Comparison of ENCODE assay signal across 8 cellular contexts in genomic region chr1:15741183-15741850, GRCh38. TPM values are rescaled to one million over a fixed set of nuclear protein-coding genes. Genes with fewer than 3 reads are reported as not detected.
DNase-seq lines count a peak whose midpoint lies in the region; ATAC-seq and TF ChIP-seq lines count a peak whose summit lies in the region.

No MANE protein-coding gene starts in this region.

- H3K4me2 ChIP-seq in OCI-LY1 (ENCODE audit: low read length), result no peak overlapping the region

- H3K4me3 ChIP-seq in OCI-LY1 (ENCODE audit: low read depth, low read length, poor library complexity, severe bottlenecking), result no peak overlapping the region
- H3K4me3 ChIP-seq in esophagus muscularis mucosa, result no peak overlapping the region
- no peak overlapping the region for H3K4me3 ChIP-seq in naive thymus-derived CD4-positive, alpha-beta T cell (ENCODE audit: low read length)

- H3K27ac Mint-ChIP-seq in naive thymus-derived CD4-positive, alpha-beta T cell, result peak overlapping the region in 5 of 9 donors; percentile 2 to 70 (median 56)
- peak overlapping the region; percentile 38 for H3K27ac Mint-ChIP-seq in stimulated activated naive B cell treated with anti-CD40 and anti-IgM and Interleukin-4, amounts not matched to agents 10 μg/mL and 1 μg/mL and 100 μg/mL, for 72 hours

- peak; percentile 77 for ATAC-seq in naive thymus-derived CD4-positive, alpha-beta T cell
- peak; percentile 88 to 90 for ATAC-seq in stimulated activated naive B cell treated with anti-CD40 and anti-IgM and Interleukin-4, amounts not matched to agents 10 μg/mL and 1 μg/mL and 100 μg/mL, for 72 hours (replicated peaks)
- ATAC-seq in HG03097 (IDR thresholded peaks at IDR 0.05; ENCODE audit: low FRiP score, unreplicated experiment), result no peak

- TF ChIP-seq EP300 in esophagus muscularis mucosa (IDR thresholded peaks at IDR 0.05), result no peak

- no peaks in the 10 kb centered on the region for H4K20me1 ChIP-seq in OCI-LY1 (ENCODE audit: insufficient read depth, low read length)

- H3K27me3 ChIP-seq in OCI-LY1 (ENCODE audit: insufficient read depth, low read length) (no peaks in the 10 kb centered on the region), esophagus muscularis mucosa (no peaks in the 10 kb centered on the region)
- no peaks in the 10 kb centered on the region for H3K27me3 ChIP-seq in naive thymus-derived CD4-positive, alpha-beta T cell (ENCODE audit: control insufficient read depth in 2 of 2, insufficient read depth in 2 of 2, low read length in 2 of 2)

- no peaks in the 10 kb centered on the region for H3F3A ChIP-seq in OCI-LY1 (ENCODE audit: insufficient read depth, low read length)

- H3K4me1 ChIP-seq in OCI-LY1 (ENCODE audit: insufficient read depth, low read length, severe bottlenecking) (no peaks in the 10 kb centered on the region), esophagus muscularis mucosa (peaks cover 7 to 20% (median 15%) of the 10 kb centered on the region in 4 donors)
- no peaks in the 10 kb centered on the region for H3K4me1 ChIP-seq in naive thymus-derived CD4-positive, alpha-beta T cell (ENCODE audit: control insufficient read depth in 2 of 2, insufficient read depth in 2 of 2, low read length in 2 of 2)

- intact Hi-C loops in esophagus muscularis mucosa (cut with DNase I), result loop anchor here (5.0 kb wide), 1 partner anchor 139 kb away; no protein-coding TSS in a partner anchor
- intact Hi-C loops in naive thymus-derived CD4-positive, alpha-beta T cell (cut with micrococcal nuclease), result loop anchor here (1.0 to 5.0 kb wide), 3 partner anchors 99 to 164 kb away; no protein-coding TSS in a partner anchor

- H3K9ac ChIP-seq in OCI-LY1 (ENCODE audit: low read length), result no peak overlapping the region

- CTCF ChIA-PET in GM10248 (lab: Yijun Ruan, JAX), result interaction anchor here (0.5 to 1.9 kb wide), 11 partner anchors 9 to 418 kb away, joined by 3 to 11 read pairs (median 4); no protein-coding TSS in a partner anchor
- CTCF ChIA-PET in naive thymus-derived CD4-positive, alpha-beta T cell (lab: Charles Lee), result interaction anchor here (0.6 to 1.8 kb wide), 5 partner anchors 34 to 147 kb away, joined by 3 to 4 read pairs (median 4); no protein-coding TSS in a partner anchor

- H3K4me3 Mint-ChIP-seq in naive thymus-derived CD4-positive, alpha-beta T cell, result peak overlapping the region in 1 of 10 donors; percentile 53
- no peak overlapping the region for H3K4me3 Mint-ChIP-seq in stimulated activated naive B cell treated with anti-CD40 and anti-IgM and Interleukin-4, amounts not matched to agents 10 μg/mL and 1 μg/mL and 100 μg/mL, for 72 hours

- H3K36me3 Mint-ChIP-seq in naive thymus-derived CD4-positive, alpha-beta T cell, result peaks cover 0 to 1% (median 0%) of the 10 kb centered on the region in 5 donors
- peaks cover 1 to 5% of the 10 kb centered on the region in 2 donors for H3K36me3 Mint-ChIP-seq in stimulated activated naive B cell treated with anti-CD40 and anti-IgM and Interleukin-4, amounts not matched to agents 10 μg/mL and 1 μg/mL and 100 μg/mL, for 72 hours

- H3K36me3 ChIP-seq in OCI-LY1 (ENCODE audit: insufficient read depth, low read length) (no peaks in the 10 kb centered on the region), esophagus muscularis mucosa (peaks cover 0 to 4% (median 0%) of the 10 kb centered on the region in 4 donors)
- no peaks in the 10 kb centered on the region for H3K36me3 ChIP-seq in naive thymus-derived CD4-positive, alpha-beta T cell (ENCODE audit: control insufficient read depth in 2 of 3, insufficient read depth in 3 of 3, low read length in 3 of 3)

- H2AFZ ChIP-seq in OCI-LY1 (ENCODE audit: low read length), result no peak overlapping the region

- H3K4me1 Mint-ChIP-seq in naive thymus-derived CD4-positive, alpha-beta T cell, result peaks cover 5 to 7% (median 6%) of the 10 kb centered on the region in 7 donors
- H3K4me1 Mint-ChIP-seq in stimulated activated naive B cell treated with anti-CD40 and anti-IgM and Interleukin-4, amounts not matched to agents 10 μg/mL and 1 μg/mL and 100 μg/mL, for 72 hours, result peaks cover 5 to 8% of the 10 kb centered on the region in 2 donors

- H3K79me2 ChIP-seq in OCI-LY1 (ENCODE audit: insufficient read depth, low read length), result no peaks in the 10 kb centered on the region

- WGBS in esophagus muscularis mucosa, result 34% methylated on average over 6 of the region's 14 CpGs

- TF ChIP-seq CTCF in GM10248 (IDR thresholded peaks at IDR 0.05; ENCODE audit: control extremely low read depth, extremely low read depth, low read depth, missing control alignments) (peak; percentile 94), OCI-LY1 (IDR thresholded peaks at IDR 0.05; ENCODE audit: low read length) (peak; percentile 95), esophagus muscularis mucosa (IDR thresholded peaks at IDR 0.05) (peak; percentile 73 to 88 (median 86))

- no peaks in the 10 kb centered on the region for H3K9me3 Mint-ChIP-seq in naive thymus-derived CD4-positive, alpha-beta T cell
- no peaks in the 10 kb centered on the region for H3K9me3 Mint-ChIP-seq in stimulated activated naive B cell treated with anti-CD40 and anti-IgM and Interleukin-4, amounts not matched to agents 10 μg/mL and 1 μg/mL and 100 μg/mL, for 72 hours

- H3K27me3 Mint-ChIP-seq in naive thymus-derived CD4-positive, alpha-beta T cell, result no peaks in the 10 kb centered on the region
- peaks cover 0 to 1% of the 10 kb centered on the region in 2 donors for H3K27me3 Mint-ChIP-seq in stimulated activated naive B cell treated with anti-CD40 and anti-IgM and Interleukin-4, amounts not matched to agents 10 μg/mL and 1 μg/mL and 100 μg/mL, for 72 hours

- H3K27ac ChIP-seq in OCI-LY1 (ENCODE audit: low read depth, low read length, poor library complexity, severe bottlenecking), result no peak overlapping the region
- H3K27ac ChIP-seq in esophagus muscularis mucosa (replicated peaks in 1 of 4), result no peak overlapping the region
- no peak overlapping the region for H3K27ac ChIP-seq in naive thymus-derived CD4-positive, alpha-beta T cell (ENCODE audit: low read depth, low read length)

- H3K9me3 ChIP-seq in OCI-LY1 (ENCODE audit: low read length) (no peaks in the 10 kb centered on the region), esophagus muscularis mucosa (no peaks in the 10 kb centered on the region)
- H3K9me3 ChIP-seq in naive thymus-derived CD4-positive, alpha-beta T cell (ENCODE audit: control insufficient read depth in 2 of 3, low read length in 3 of 3), result no peaks in the 10 kb centered on the region

- H3K9me2 ChIP-seq in OCI-LY1 (ENCODE audit: low read depth, low read length), result no peaks in the 10 kb centered on the region

- POLR2A ChIA-PET in GM10248 (lab: Yijun Ruan, JAX), result no interaction called here
- POLR2A ChIA-PET in naive thymus-derived CD4-positive, alpha-beta T cell (lab: Charles Lee), result no interaction called here

- DNase-seq in GM10248 (ENCODE audit: extremely low spot score) (peak; percentile 90), HUDEP-2 (lab: John Stamatoyannopoulos, UW; ENCODE audit: unreplicated experiment in 76 of 76) (peak in 58 of 76 experiments; percentile 4 to 68 (median 44)), esophagus muscularis mucosa (ENCODE audit: extremely low spot score) (no peak)
- DNase-seq in activated CD8-positive, alpha-beta memory T cell treated with anti-CD3 and anti-CD28 coated beads, Interleukin-2, amount 50 U/mL, for 48 hours, result peak; percentile 85
- DNase-seq in naive thymus-derived CD4-positive, alpha-beta T cell, result peak; percentile 38 to 74 (median 62)
- peak; percentile 59 for DNase-seq in stimulated activated naive B cell treated with anti-CD40 and anti-IgM and Interleukin-4, amounts not matched to agents 10 μg/mL and 1 μg/mL and 100 μg/mL, for 72 hours

- TF ChIP-seq POLR2A in esophagus muscularis mucosa (IDR thresholded peaks at IDR 0.05; ENCODE audit: low read depth), result no peak

RNA-seq across cellular contexts. Expression of gene TMEM82, which starts 1.0 kb away (rescaled TPM):
- not detected for total RNA-seq in esophagus muscularis mucosa
- not detected for total RNA-seq in naive thymus-derived CD4-positive, alpha-beta T cell
- not detected for polyA plus RNA-seq in naive thymus-derived CD4-positive, alpha-beta T cell

RNA-seq across cellular contexts. Expression of gene SLC25A34, which starts 5.3 kb away (rescaled TPM):
- under 1 TPM; 0.66 to 0.97 (median 0.76) TPM for total RNA-seq in esophagus muscularis mucosa
- total RNA-seq in naive thymus-derived CD4-positive, alpha-beta T cell, result 1 to 10 TPM; 1.5 to 4.6 (median 2.1) TPM
- polyA plus RNA-seq in naive thymus-derived CD4-positive, alpha-beta T cell, result under 1 TPM in 1 of 2 donors, not detected in 1; 0.08 TPM

RNA-seq across cellular contexts. Expression of gene FBLIM1, which starts 17.3 kb away (rescaled TPM):
- total RNA-seq in esophagus muscularis mucosa, result 100 to 1,000 TPM in 1 of 4 donors, 10 to 100 TPM in 3; 44.9 to 115 (median 71.8) TPM
- total RNA-seq in naive thymus-derived CD4-positive, alpha-beta T cell, result under 1 TPM in 2 of 5 experiments, not detected in 3; 0.27 to 0.54 TPM
- under 1 TPM in 1 of 2 donors, not detected in 1; 0.41 TPM for polyA plus RNA-seq in naive thymus-derived CD4-positive, alpha-beta T cell

RNA-seq across cellular contexts. Expression of gene PLEKHM2, which starts 57.2 kb away (rescaled TPM):
- total RNA-seq in esophagus muscularis mucosa, result 10 to 100 TPM; 44.4 to 68.2 (median 55.2) TPM
- 10 to 100 TPM; 53.6 to 78.6 (median 68.1) TPM for total RNA-seq in naive thymus-derived CD4-positive, alpha-beta T cell
- 10 to 100 TPM in 1 of 2 donors, 1 to 10 TPM in 1; 4.3 to 10.0 TPM for polyA plus RNA-seq in naive thymus-derived CD4-positive, alpha-beta T cell

Comparison
In these comparisons a context has a peak if more than half of its experiments do, and no peak if none do; other contexts are left out.
1. RNA of gene FBLIM1, which starts 17.3 kb away (total RNA-seq): 44.9 to 115 TPM in esophagus muscularis mucosa; 0.27 to 0.54 TPM in naive thymus-derived CD4-positive, alpha-beta T cell; every median in the first group is over 10 times any median in the second.
2. Peak in every context shown above with its lines, with median percentiles within 50 percentile points of each other: CTCF ChIP-seq.